In the genomic region with DNA sequence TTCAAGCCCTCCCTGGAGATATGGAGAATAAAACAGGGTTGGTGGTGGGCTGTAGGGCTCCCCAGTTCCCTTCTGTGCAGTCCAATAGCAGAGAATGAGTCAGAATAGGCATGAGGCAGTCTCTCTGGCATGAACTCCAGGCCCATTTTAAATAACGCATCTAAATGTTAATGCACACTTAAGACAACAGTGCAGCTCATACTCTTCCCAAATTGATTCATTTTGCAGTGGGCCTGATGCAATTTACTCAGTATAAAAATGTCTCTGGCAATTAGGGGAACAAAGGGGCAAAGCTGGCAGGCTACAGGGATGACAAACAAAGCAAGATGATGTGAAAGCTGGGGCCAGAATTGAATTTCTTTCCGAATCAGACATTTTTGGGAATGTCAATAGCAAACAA, we compare ENCODE assay signal across 21 cellular contexts.
A peak's percentile ranks its signal among the peaks of the same experiment; 100 is the strongest.
DNase-seq lines count a peak whose midpoint lies in the region; TF ChIP-seq lines count a peak whose summit lies in the region.
"Had no signal": no experiment of that assay in that cellular context is flagged by ENCODE, and none has a peak within 500 bp of the region (broad histone marks: within the 10 kb centered on the region; RNA-seq: fewer than 3 reads in every experiment).

No MANE protein-coding gene starts in this region.

- no peaks in the 10 kb centered on the region for H4K20me1 ChIP-seq in SK-N-SH (ENCODE audit: insufficient read depth)

- H3K36me3 ChIP-seq in SK-N-SH (replicated peaks in 1 of 2; ENCODE audit: control insufficient read depth in 1 of 2, insufficient read depth in 2 of 2, low read length in 1 of 2) (peaks cover 0 to 3% of the 10 kb centered on the region in 2 experiments), subcutaneous abdominal adipose tissue (ENCODE audit: control insufficient read depth in 5 of 5, insufficient read depth in 5 of 5, low read length in 5 of 5) (no peaks in the 10 kb centered on the region)
- H3K36me3 ChIP-seq: neural progenitor cell had no signal

- H3K4me3 ChIP-seq in SK-N-SH (ENCODE audit: low read depth in 2 of 2, low read length in 1 of 2) (no peak overlapping the region), subcutaneous abdominal adipose tissue (ENCODE audit: low read depth in 1 of 5, low read length in 5 of 5) (no peak overlapping the region)
- H3K4me3 ChIP-seq: GM23338, lung, neural progenitor cell, psoas muscle had no signal

- H3F3A ChIP-seq in SK-N-SH (replicated peaks; ENCODE audit: insufficient read depth) = no peaks in the 10 kb centered on the region

- TF ChIP-seq CTCF in SK-N-SH (IDR thresholded peaks at IDR 0.05) = no peak

- CTCF ChIA-PET in SK-N-SH (lab: Yijun Ruan, JAX) = interaction anchor here (0.6 to 5.7 kb wide), 14 partner anchors 9 to 508 kb away, joined by 3 to 33 read pairs (median 4); no protein-coding TSS in a partner anchor

- H3K27me3 ChIP-seq in SK-N-SH (ENCODE audit: insufficient read depth) (no peaks in the 10 kb centered on the region), subcutaneous abdominal adipose tissue (ENCODE audit: control insufficient read depth in 5 of 5, insufficient read depth in 4 of 5, low read length in 5 of 5) (no peaks in the 10 kb centered on the region)
- H3K27me3 ChIP-seq: neural progenitor cell had no signal

- TF ChIP-seq EP300 in SK-N-SH (IDR thresholded peaks at IDR 0.05; ENCODE audit: borderline replicate concordance in 1 of 2, low read depth in 1 of 2, low read length in 1 of 2) = peak in 1 of 2 experiments; percentile 97; a peak in 2 of 4 replicates

- no peaks in the 10 kb centered on the region for H3K9me2 ChIP-seq in SK-N-SH

- no peaks in the 10 kb centered on the region for H3K79me2 ChIP-seq in SK-N-SH (ENCODE audit: insufficient read depth)

- H3K27ac ChIP-seq in SK-N-SH (ENCODE audit: low read depth in 2 of 2, low read length in 1 of 2) = peak overlapping the region; percentile 47 to 100
- H3K27ac ChIP-seq in subcutaneous abdominal adipose tissue (ENCODE audit: low read depth, low read length) = peak overlapping the region; percentile 79
- H3K27ac ChIP-seq: neural progenitor cell, psoas muscle, RWPE1 had no signal

- 16% methylated on average over 2 of the region's 2 CpGs for WGBS in SK-N-SH (ENCODE audit: low lambda C conversion rate)

- no peak overlapping the region for H3K9ac ChIP-seq in SK-N-SH
- H3K9ac ChIP-seq in subcutaneous abdominal adipose tissue (ENCODE audit: low read length in 5 of 5) = no peak overlapping the region
- H3K9ac ChIP-seq: neural progenitor cell had no signal

- no peaks in the 10 kb centered on the region for H3K9me3 ChIP-seq in SK-N-SH
- H3K9me3 ChIP-seq in subcutaneous abdominal adipose tissue (ENCODE audit: control insufficient read depth in 5 of 5, low read length in 5 of 5) = peaks cover 0 to 3% (median 0%) of the 10 kb centered on the region in 5 donors
- H3K9me3 ChIP-seq: Caco-2, psoas muscle had no signal

- H3K4me1 ChIP-seq in SK-N-SH (ENCODE audit: control insufficient read depth in 1 of 2, insufficient read depth in 2 of 2, low read depth in 1 of 2, low read length in 1 of 2) = peaks cover 9 to 66% of the 10 kb centered on the region in 2 experiments; a peak in 2 of 4 replicates
- H3K4me1 ChIP-seq in subcutaneous abdominal adipose tissue (ENCODE audit: control insufficient read depth in 5 of 5, insufficient read depth in 5 of 5, low read length in 5 of 5) = peaks cover 3 to 30% (median 25%) of the 10 kb centered on the region in 5 donors
- H3K4me1 ChIP-seq: Caco-2, neural progenitor cell had no signal

- TF ChIP-seq RAD21 in SK-N-SH (IDR thresholded peaks at IDR 0.05; ENCODE audit: low read length) = peak; percentile 38

- DNase-seq in HCEC 1CT = peak; percentile 72
- DNase-seq in SK-N-SH = peak; percentile 60
- DNase-seq in dedifferentiated amniotic fluid mesenchymal stem cell (ENCODE audit: extremely low spot score) = peak; percentile 45
- no peak for DNase-seq in NCI-H1930 (lab: John Stamatoyannopoulos, UW)
- no peak for DNase-seq in central memory CD4-positive, alpha-beta T cell
- no peak for DNase-seq in stimulated activated CD4-positive, alpha-beta T cell treated with anti-CD3 and anti-CD28 coated beads, Interleukin-15, amount 100 ng/mL, for 24 hours
- DNase-seq: activated CD4-positive, alpha-beta T cell treated with anti-CD3 and anti-CD28 coated beads, Interleukin-2, amount 50 U/mL, for 48 hours; activated effector memory CD4-positive, alpha-beta T cell treated with Interleukin-2 at 50 U/mL for 16 hours; Caco-2; DMS79 treated with DMSO at 0.1 percent for 48 hours; kidney glomerular epithelial cell; NCI-H524 treated with DMSO at 0.1 percent for 48 hours; psoas muscle; small intestine; stimulated activated naive B cell treated with anti-CD40 and anti-IgM and Interleukin-4, amounts not matched to agents 10 μg/mL and 1 μg/mL and 100 μg/mL, for 72 hours; T-helper 9 cell had no signal

- peak overlapping the region; percentile 22; the same call in 1 of the 2 replicates for H3K4me2 ChIP-seq in SK-N-SH
- H3K4me2 ChIP-seq: GM23338, neural progenitor cell had no signal

- H2AFZ ChIP-seq in SK-N-SH (ENCODE audit: low read depth) = no peak overlapping the region
- H2AFZ ChIP-seq: GM23338, neural progenitor cell had no signal

- POLR2A ChIA-PET in SK-N-SH (lab: Yijun Ruan, JAX) = interaction anchor here (0.9 to 3.9 kb wide), 14 partner anchors 11 to 402 kb away, joined by 3 to 26 read pairs (median 8); a partner anchor contains a TSS

TF ChIP-seq in SK-N-SH, 30 proteins besides CTCF, POLR2A, EP300 and RAD21 (continues in another document):
- TF ChIP-seq TAF1 (IDR thresholded peaks at IDR 0.05; ENCODE audit: borderline replicate concordance, low read depth, low read length) (no peak), RFX5 (IDR thresholded peaks at IDR 0.05; ENCODE audit: low read length) (no peak), NFIC (IDR thresholded peaks at IDR 0.05; ENCODE audit: borderline replicate concordance) (no peak), SMC3 (IDR thresholded peaks at IDR 0.05; ENCODE audit: low read depth, low read length) (peak; percentile 22; the same call in 1 of the 2 replicates), ELF1 (IDR thresholded peaks at IDR 0.05) (no peak), TCF12 (IDR thresholded peaks at IDR 0.05) (peak; percentile 48), RXRA (IDR thresholded peaks at IDR 0.05; ENCODE audit: borderline replicate concordance, low read depth) (no peak), POLR2AphosphoS5 (IDR thresholded peaks at IDR 0.05; ENCODE audit: low read depth, low read length) (no peak), TEAD4 (IDR thresholded peaks at IDR 0.05; ENCODE audit: borderline replicate concordance, insufficient read depth) (no peak), EZH2phosphoT487 (IDR thresholded peaks at IDR 0.05; ENCODE audit: borderline replicate concordance, low read depth) (no peak), MEF2A (IDR thresholded peaks at IDR 0.05; ENCODE audit: borderline replicate concordance, low read depth) (no peak), FOXJ3 (CRISPR knock-in tag; IDR thresholded peaks at IDR 0.05) (peak; percentile 85), SIN3A (IDR thresholded peaks at IDR 0.05; ENCODE audit: borderline replicate concordance, low read depth, low read length) (no peak), NRF1 (IDR thresholded peaks at IDR 0.05; ENCODE audit: low read depth, low read length) (no peak), CHD2 (IDR thresholded peaks at IDR 0.05; ENCODE audit: low read length, partially characterized antibody) (peak; percentile 59), FOXM1 (IDR thresholded peaks at IDR 0.05; ENCODE audit: low read depth) (peak; percentile 31; the same call in 1 of the 2 replicates)
- TF ChIP-seq, protein P1, sequence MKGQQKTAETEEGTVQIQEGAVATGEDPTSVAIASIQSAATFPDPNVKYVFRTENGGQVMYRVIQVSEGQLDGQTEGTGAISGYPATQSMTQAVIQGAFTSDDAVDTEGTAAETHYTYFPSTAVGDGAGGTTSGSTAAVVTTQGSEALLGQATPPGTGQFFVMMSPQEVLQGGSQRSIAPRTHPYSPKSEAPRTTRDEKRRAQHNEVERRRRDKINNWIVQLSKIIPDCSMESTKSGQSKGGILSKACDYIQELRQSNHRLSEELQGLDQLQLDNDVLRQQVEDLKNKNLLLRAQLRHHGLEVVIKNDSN (IDR thresholded peaks at IDR 0.05; ENCODE audit: borderline replicate concordance, low read depth) = no peak
- TF ChIP-seq, protein P2, sequence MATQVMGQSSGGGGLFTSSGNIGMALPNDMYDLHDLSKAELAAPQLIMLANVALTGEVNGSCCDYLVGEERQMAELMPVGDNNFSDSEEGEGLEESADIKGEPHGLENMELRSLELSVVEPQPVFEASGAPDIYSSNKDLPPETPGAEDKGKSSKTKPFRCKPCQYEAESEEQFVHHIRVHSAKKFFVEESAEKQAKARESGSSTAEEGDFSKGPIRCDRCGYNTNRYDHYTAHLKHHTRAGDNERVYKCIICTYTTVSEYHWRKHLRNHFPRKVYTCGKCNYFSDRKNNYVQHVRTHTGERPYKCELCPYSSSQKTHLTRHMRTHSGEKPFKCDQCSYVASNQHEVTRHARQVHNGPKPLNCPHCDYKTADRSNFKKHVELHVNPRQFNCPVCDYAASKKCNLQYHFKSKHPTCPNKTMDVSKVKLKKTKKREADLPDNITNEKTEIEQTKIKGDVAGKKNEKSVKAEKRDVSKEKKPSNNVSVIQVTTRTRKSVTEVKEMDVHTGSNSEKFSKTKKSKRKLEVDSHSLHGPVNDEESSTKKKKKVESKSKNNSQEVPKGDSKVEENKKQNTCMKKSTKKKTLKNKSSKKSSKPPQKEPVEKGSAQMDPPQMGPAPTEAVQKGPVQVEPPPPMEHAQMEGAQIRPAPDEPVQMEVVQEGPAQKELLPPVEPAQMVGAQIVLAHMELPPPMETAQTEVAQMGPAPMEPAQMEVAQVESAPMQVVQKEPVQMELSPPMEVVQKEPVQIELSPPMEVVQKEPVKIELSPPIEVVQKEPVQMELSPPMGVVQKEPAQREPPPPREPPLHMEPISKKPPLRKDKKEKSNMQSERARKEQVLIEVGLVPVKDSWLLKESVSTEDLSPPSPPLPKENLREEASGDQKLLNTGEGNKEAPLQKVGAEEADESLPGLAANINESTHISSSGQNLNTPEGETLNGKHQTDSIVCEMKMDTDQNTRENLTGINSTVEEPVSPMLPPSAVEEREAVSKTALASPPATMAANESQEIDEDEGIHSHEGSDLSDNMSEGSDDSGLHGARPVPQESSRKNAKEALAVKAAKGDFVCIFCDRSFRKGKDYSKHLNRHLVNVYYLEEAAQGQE (IDR thresholded peaks at IDR 0.05; ENCODE audit: low read depth, low read length) = no peak

Comparison
In these comparisons a context has a peak if more than half of its experiments do, and no peak if none do; other contexts are left out.
1. DNase-seq: peak in HCEC 1CT (single experiment), SK-N-SH (single experiment) and dedifferentiated amniotic fluid mesenchymal stem cell (single experiment); none in NCI-H1930 (0 of 2), central memory CD4-positive, alpha-beta T cell (single experiment) and stimulated activated CD4-positive, alpha-beta T cell treated with anti-CD3 and anti-CD28 coated beads, Interleukin-15, amount 100 ng/mL, for 24 hours (single experiment).